8 cellular contexts compared by ENCODE assay signal in genomic region chr11:47215366-47215925, GRCh38. TPM values are rescaled to one million over a fixed set of nuclear protein-coding genes. Genes with fewer than 3 reads are reported as not detected.
DNase-seq lines count a peak whose midpoint lies in the region; ATAC-seq and TF ChIP-seq lines count a peak whose summit lies in the region.

No MANE protein-coding gene starts in this region.

- peak overlapping the region; percentile 86 for H3K9ac ChIP-seq in BLaER1

- no peaks in the 10 kb centered on the region for H4K20me1 ChIP-seq in BLaER1

- H3K4me1 ChIP-seq in BLaER1 (peaks cover 41% of the 10 kb centered on the region), stomach (peaks cover 21 to 61% (median 41%) of the 10 kb centered on the region in 4 donors)

- intact Hi-C loops in activated T-helper 2 cell treated with anti-CD3 and anti-CD28 coated beads, Interferon-gamma antibody, Interleukin-2, Interleukin-4, amounts not matched to agents 10 μg/mL and 5 μg/mL and 100 μg/mL, durations not matched to agents 14 hours and 24 hours and 36 hours (cut with micrococcal nuclease): loop anchor here (1.0 kb wide), 1 partner anchor 193 kb away; the partner anchor contains the start of gene SLC39A13
- intact Hi-C loops in stomach (cut with DNase I; ENCODE audit: low total_unique reads): no loop called here

- CTCF ChIA-PET in HEK293T (lab: Yijun Ruan, JAX): interaction anchor here (0.6 to 1.4 kb wide), 4 partner anchors 12 to 369 kb away, joined by 3 to 5 read pairs (median 4); no protein-coding TSS in a partner anchor

- peaks cover 30% of the 10 kb centered on the region for H3K36me3 ChIP-seq in BLaER1
- peaks cover 6 to 27% (median 23%) of the 10 kb centered on the region in 4 donors for H3K36me3 ChIP-seq in stomach

- no peak for DNase-seq in HEK293T (ENCODE audit: extremely low spot score)
- DNase-seq in activated T-helper 2 cell treated with anti-CD3 and anti-CD28 coated beads, Interferon-gamma antibody, Interleukin-2, Interleukin-4, amounts not matched to agents 10 μg/mL and 5 μg/mL and 100 μg/mL, durations not matched to agents 14 hours and 24 hours and 36 hours (ENCODE audit: low spot score): no peak
- peak; percentile 46 for DNase-seq in iPS-NIHi7 (ENCODE audit: extremely low spot score)
- DNase-seq in stomach: no peak
- no peak for DNase-seq in hypothalamus (lab: John Stamatoyannopoulos, UW)

- ATAC-seq in HG03097 (IDR thresholded peaks at IDR 0.05; ENCODE audit: low FRiP score, unreplicated experiment) (no peak), HG03439 (IDR thresholded peaks at IDR 0.05; ENCODE audit: unreplicated experiment) (no peak)

- peak overlapping the region; percentile 91 for H3K27ac ChIP-seq in BLaER1
- H3K27ac ChIP-seq in stomach: peak overlapping the region; percentile 92 to 96 (median 95)

- no peaks in the 10 kb centered on the region for H3K9me3 Mint-ChIP-seq in activated T-helper 2 cell treated with anti-CD3 and anti-CD28 coated beads, Interferon-gamma antibody, Interleukin-2, Interleukin-4, amounts not matched to agents 10 μg/mL and 5 μg/mL and 100 μg/mL, durations not matched to agents 14 hours and 24 hours and 36 hours

- TF ChIP-seq POLR2A in stomach (IDR thresholded peaks at IDR 0.05): no peak

- peak overlapping the region; percentile 97 for H3K4me2 ChIP-seq in BLaER1

- peak overlapping the region; percentile 78 for H3K4me3 ChIP-seq in BLaER1
- peak overlapping the region; percentile 61 to 74 (median 71) for H3K4me3 ChIP-seq in stomach

- H3K27ac Mint-ChIP-seq in activated T-helper 2 cell treated with anti-CD3 and anti-CD28 coated beads, Interferon-gamma antibody, Interleukin-2, Interleukin-4, amounts not matched to agents 10 μg/mL and 5 μg/mL and 100 μg/mL, durations not matched to agents 14 hours and 24 hours and 36 hours: peak overlapping the region; percentile 98

- peaks cover 34% of the 10 kb centered on the region for H3K4me1 Mint-ChIP-seq in activated T-helper 2 cell treated with anti-CD3 and anti-CD28 coated beads, Interferon-gamma antibody, Interleukin-2, Interleukin-4, amounts not matched to agents 10 μg/mL and 5 μg/mL and 100 μg/mL, durations not matched to agents 14 hours and 24 hours and 36 hours (ENCODE audit: low read depth)

- POLR2A ChIA-PET in HEK293T (lab: Yijun Ruan, JAX): interaction anchor here (0.8 to 3.6 kb wide), 18 partner anchors 8 to 299 kb away, joined by 3 to 60 read pairs (median 7); partner anchors contain the start of genes ACP2, MADD, NR1H3 and PACSIN3

- H3K9me3 ChIP-seq in BLaER1 (no peaks in the 10 kb centered on the region), stomach (no peaks in the 10 kb centered on the region)

- H3K4me3 Mint-ChIP-seq in activated T-helper 2 cell treated with anti-CD3 and anti-CD28 coated beads, Interferon-gamma antibody, Interleukin-2, Interleukin-4, amounts not matched to agents 10 μg/mL and 5 μg/mL and 100 μg/mL, durations not matched to agents 14 hours and 24 hours and 36 hours (ENCODE audit: low read depth): peak overlapping the region; percentile 95

- WGBS in stomach, 5 donors: 2 to 8% (median 7%) methylated on average over 15 of the region's 15 CpGs

- peaks cover 48% of the 10 kb centered on the region for H3K36me3 Mint-ChIP-seq in activated T-helper 2 cell treated with anti-CD3 and anti-CD28 coated beads, Interferon-gamma antibody, Interleukin-2, Interleukin-4, amounts not matched to agents 10 μg/mL and 5 μg/mL and 100 μg/mL, durations not matched to agents 14 hours and 24 hours and 36 hours (ENCODE audit: low read depth)

- TF ChIP-seq EP300 in stomach (IDR thresholded peaks at IDR 0.05): no peak

- H3K27me3 ChIP-seq in BLaER1: no peaks in the 10 kb centered on the region
- no peaks in the 10 kb centered on the region for H3K27me3 ChIP-seq in stomach

- H3K27me3 Mint-ChIP-seq in activated T-helper 2 cell treated with anti-CD3 and anti-CD28 coated beads, Interferon-gamma antibody, Interleukin-2, Interleukin-4, amounts not matched to agents 10 μg/mL and 5 μg/mL and 100 μg/mL, durations not matched to agents 14 hours and 24 hours and 36 hours (ENCODE audit: low read depth): no peaks in the 10 kb centered on the region

- TF ChIP-seq CTCF in stomach (IDR thresholded peaks at IDR 0.05): no peak

TF ChIP-seq in HEK293T, 16 proteins besides CTCF, POLR2A, EP300 and RAD21:
- TF ChIP-seq L3MBTL2 (conservative IDR thresholded peaks at IDR 0.05) (0 out of 2 replicates have a peak, but pooled peaks have one; percentile 2), FOXK2 (IDR thresholded peaks at IDR 0.05) (no peak)

RNA-seq across cellular contexts. Expression of gene DDB2, which starts 0.7 kb away (rescaled TPM):
- 158 and 161 TPM in 2 replicates for total RNA-seq in activated T-helper 2 cell treated with anti-CD3 and anti-CD28 coated beads, Interferon-gamma antibody, Interleukin-2, Interleukin-4, amounts not matched to agents 10 μg/mL and 5 μg/mL and 100 μg/mL, durations not matched to agents 14 hours and 24 hours and 36 hours
- 10 to 100 TPM; 16.3 to 63.0 (median 26.7) TPM for total RNA-seq in stomach
- polyA plus RNA-seq in stomach: 10 to 100 TPM; 18.2 to 64.6 (median 35.0) TPM

RNA-seq across cellular contexts. Expression of gene PACSIN3, which starts 29.2 kb away (rescaled TPM):
- 21.4 and 22.2 TPM in 2 replicates for total RNA-seq in activated T-helper 2 cell treated with anti-CD3 and anti-CD28 coated beads, Interferon-gamma antibody, Interleukin-2, Interleukin-4, amounts not matched to agents 10 μg/mL and 5 μg/mL and 100 μg/mL, durations not matched to agents 14 hours and 24 hours and 36 hours
- 10 to 100 TPM in 3 of 5 donors, 1 to 10 TPM in 2; 6.4 to 38.4 (median 21.3) TPM for total RNA-seq in stomach
- 10 to 100 TPM; 19.6 to 59.0 (median 30.8) TPM for polyA plus RNA-seq in stomach

RNA-seq across cellular contexts. Expression of gene ACP2, which starts 33.2 kb away (rescaled TPM):
- total RNA-seq in activated T-helper 2 cell treated with anti-CD3 and anti-CD28 coated beads, Interferon-gamma antibody, Interleukin-2, Interleukin-4, amounts not matched to agents 10 μg/mL and 5 μg/mL and 100 μg/mL, durations not matched to agents 14 hours and 24 hours and 36 hours: 23.2 and 24.5 TPM in 2 replicates
- 100 to 1,000 TPM in 1 of 5 donors, 10 to 100 TPM in 4; 20.1 to 147 (median 52.0) TPM for total RNA-seq in stomach
- polyA plus RNA-seq in stomach: 10 to 100 TPM; 10.8 to 24.7 (median 21.6) TPM

RNA-seq across cellular contexts. Expression of gene ARFGAP2, which starts 38.8 kb away (rescaled TPM):
- 98.6 and 104 TPM in 2 replicates for total RNA-seq in activated T-helper 2 cell treated with anti-CD3 and anti-CD28 coated beads, Interferon-gamma antibody, Interleukin-2, Interleukin-4, amounts not matched to agents 10 μg/mL and 5 μg/mL and 100 μg/mL, durations not matched to agents 14 hours and 24 hours and 36 hours
- total RNA-seq in stomach: 100 to 1,000 TPM in 3 of 5 donors, 10 to 100 TPM in 2; 85.8 to 398 (median 121) TPM
- 10 to 100 TPM; 45.8 to 69.7 (median 54.7) TPM for polyA plus RNA-seq in stomach

RNA-seq across cellular contexts. Expression of gene NR1H3, which starts 42.4 kb away (rescaled TPM):
- total RNA-seq in activated T-helper 2 cell treated with anti-CD3 and anti-CD28 coated beads, Interferon-gamma antibody, Interleukin-2, Interleukin-4, amounts not matched to agents 10 μg/mL and 5 μg/mL and 100 μg/mL, durations not matched to agents 14 hours and 24 hours and 36 hours: 10.8 and 11.4 TPM in 2 replicates
- total RNA-seq in stomach: 10 to 100 TPM; 20.0 to 94.5 (median 36.6) TPM
- polyA plus RNA-seq in stomach: 100 to 1,000 TPM in 1 of 3 donors, 10 to 100 TPM in 2; 31.3 to 100 (median 47.2) TPM
